Comparison of ENCODE assay signal across 23 cellular contexts in the genomic region with DNA sequence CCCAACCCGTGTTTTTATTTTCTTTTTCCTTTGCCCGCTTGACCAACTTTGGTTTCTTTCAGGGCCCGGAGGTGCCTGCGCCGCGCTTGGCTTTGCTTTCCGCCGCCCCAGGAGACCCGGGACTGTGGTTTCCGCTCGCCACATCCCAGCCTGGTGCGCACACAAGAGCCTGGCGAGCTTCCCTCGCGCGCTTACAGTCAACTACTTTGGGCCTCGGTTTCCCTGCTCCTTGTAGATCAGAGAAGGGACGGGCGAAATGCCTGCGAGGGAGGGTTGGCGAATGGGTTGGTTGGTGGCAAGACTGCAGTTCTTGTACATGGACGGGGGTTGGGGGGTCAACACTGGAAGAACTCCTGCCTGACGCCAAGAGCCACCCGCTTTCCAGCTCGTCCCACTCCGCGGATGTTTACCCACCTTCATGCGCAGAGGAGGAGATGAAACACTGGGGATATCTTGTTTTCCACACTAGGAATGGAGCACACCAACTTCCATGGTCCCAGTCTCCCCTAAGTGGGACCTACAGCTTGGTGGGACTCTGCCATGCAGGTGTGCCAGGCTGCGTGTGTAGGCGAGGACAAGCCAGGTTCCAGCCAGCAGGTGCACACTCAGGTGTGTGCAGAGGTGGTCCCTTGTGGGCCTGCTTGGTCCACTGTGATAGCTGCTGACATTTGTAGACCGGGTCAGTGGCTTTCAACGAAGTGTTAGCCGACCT. TPM values are rescaled to one million over a fixed set of nuclear protein-coding genes. Genes with fewer than 3 reads are reported as not detected.
DNase-seq lines count a peak whose midpoint lies in the region; ATAC-seq and TF ChIP-seq lines count a peak whose summit lies in the region.
"Had no signal": no experiment of that assay in that cellular context is flagged by ENCODE, and none has a peak within 500 bp of the region (broad histone marks: within the 10 kb centered on the region; RNA-seq: fewer than 3 reads in every experiment).

No MANE protein-coding gene starts in this region.

- H3K4me3 Mint-ChIP-seq in endodermal cell: peak overlapping the region; percentile 51
- peak overlapping the region; percentile 60 to 79 (median 63) for H3K4me3 Mint-ChIP-seq in nephron
- H3K4me3 Mint-ChIP-seq: activated naive CD8-positive, alpha-beta T cell treated with anti-CD3 and anti-CD28 coated beads, Interleukin-2, amount 10 ng/mL, durations not matched to agents 7 days and 5 days; activated T-helper 1 cell treated with anti-CD3 and anti-CD28 coated beads, Interleukin-12 subunit alpha, Interleukin-12 subunit beta, Interleukin-2, Interleukin-4 antibody, amounts not matched to agents 30 ng/mL and 10 ng/mL and 1 ng/mL, durations not matched to agents 14 hours and 24 hours and 36 hours; dendritic cell treated with granulocyte-macrophage colony-stimulating factor and Interleukin-4, amounts not matched to agents 40 ng/mL and 50 ng/mL, for 4 days; HFFc6; immature natural killer cell had no signal

- TF ChIP-seq CTCF in cardiac muscle cell (IDR thresholded peaks at IDR 0.05; ENCODE audit: low read depth, low read length) (no peak), endodermal cell (conservative IDR thresholded peaks at IDR 0.05) (no peak), nephron (IDR thresholded peaks at IDR 0.05; ENCODE audit: unreplicated experiment in 3 of 3) (no peak)

- peaks cover 76% of the 10 kb centered on the region for H3K27me3 ChIP-seq in cardiac muscle cell
- H3K27me3 ChIP-seq in endodermal cell (ENCODE audit: control insufficient read depth, insufficient read depth, low read length, poor library complexity, severe bottlenecking): peaks cover 86% of the 10 kb centered on the region

- H3K27ac Mint-ChIP-seq in endodermal cell (no peak overlapping the region), nephron (peak overlapping the region in 2 of 3 experiments; percentile 5 to 77)
- H3K27ac Mint-ChIP-seq: activated naive CD8-positive, alpha-beta T cell treated with anti-CD3 and anti-CD28 coated beads, Interleukin-2, amount 10 ng/mL, durations not matched to agents 7 days and 5 days; activated T-helper 1 cell treated with anti-CD3 and anti-CD28 coated beads, Interleukin-12 subunit alpha, Interleukin-12 subunit beta, Interleukin-2, Interleukin-4 antibody, amounts not matched to agents 30 ng/mL and 10 ng/mL and 1 ng/mL, durations not matched to agents 14 hours and 24 hours and 36 hours; dendritic cell treated with granulocyte-macrophage colony-stimulating factor and Interleukin-4, amounts not matched to agents 40 ng/mL and 50 ng/mL, for 4 days; HFFc6; immature natural killer cell had no signal

- H3K9me3 Mint-ChIP-seq in endodermal cell (no peaks in the 10 kb centered on the region), nephron (no peaks in the 10 kb centered on the region)
- H3K9me3 Mint-ChIP-seq: activated naive CD8-positive, alpha-beta T cell treated with anti-CD3 and anti-CD28 coated beads, Interleukin-2, amount 10 ng/mL, durations not matched to agents 7 days and 5 days; activated T-helper 1 cell treated with anti-CD3 and anti-CD28 coated beads, Interleukin-12 subunit alpha, Interleukin-12 subunit beta, Interleukin-2, Interleukin-4 antibody, amounts not matched to agents 30 ng/mL and 10 ng/mL and 1 ng/mL, durations not matched to agents 14 hours and 24 hours and 36 hours; dendritic cell treated with granulocyte-macrophage colony-stimulating factor and Interleukin-4, amounts not matched to agents 40 ng/mL and 50 ng/mL, for 4 days; HFFc6 had no signal

- H3K36me3 Mint-ChIP-seq in endodermal cell (ENCODE audit: low read depth) (no peaks in the 10 kb centered on the region), nephron (ENCODE audit: low read depth) (no peaks in the 10 kb centered on the region)
- H3K36me3 Mint-ChIP-seq: activated naive CD8-positive, alpha-beta T cell treated with anti-CD3 and anti-CD28 coated beads, Interleukin-2, amount 10 ng/mL, durations not matched to agents 7 days and 5 days; immature natural killer cell had no signal

- H3K9me3 ChIP-seq in cardiac muscle cell (ENCODE audit: low read depth): no peaks in the 10 kb centered on the region
- H3K9me3 ChIP-seq in endodermal cell (ENCODE audit: control insufficient read depth, low read length): no peaks in the 10 kb centered on the region
- H3K9me3 ChIP-seq: upper lobe of left lung had no signal

- no peak for ATAC-seq in left ventricle myocardium superior
- no peak for ATAC-seq in esophagus mucosa

- H3K4me1 Mint-ChIP-seq in endodermal cell (peaks cover 66% of the 10 kb centered on the region), nephron (peaks cover 39% of the 10 kb centered on the region)
- H3K4me1 Mint-ChIP-seq: activated naive CD8-positive, alpha-beta T cell treated with anti-CD3 and anti-CD28 coated beads, Interleukin-2, amount 10 ng/mL, durations not matched to agents 7 days and 5 days; immature natural killer cell had no signal

- DNase-seq in cardiac muscle cell (ENCODE audit: low read depth in 1 of 2, low spot score in 1 of 2) (peak in 1 of 2 donors; percentile 41), left ventricle myocardium superior (no peak), endodermal cell (peak; percentile 78), NCI-H2029 treated with DMSO at 0.1 percent for 48 hours (lab: John Stamatoyannopoulos, UW) (no peak), NCI-H128 (lab: John Stamatoyannopoulos, UW; ENCODE audit: unreplicated experiment) (no peak)
- no peak for DNase-seq in activated CD4-positive, alpha-beta T cell treated with anti-CD3 and anti-CD28 coated beads, Interleukin-2, amount 50 U/mL, for 48 hours
- DNase-seq: activated CD4-positive, alpha-beta T cell treated with anti-CD3 and anti-CD28 coated beads for 1 hour; activated naive CD8-positive, alpha-beta T cell treated with anti-CD3 and anti-CD28 coated beads, Interleukin-2, amount 10 ng/mL, durations not matched to agents 7 days and 5 days; brain microvascular endothelial cell; head of caudate nucleus; HFFc6; immature natural killer cell; NCI-H2029; Right ventricle myocardium superior; stimulated activated CD4-positive, alpha-beta T cell treated with anti-CD3 and anti-CD28 coated beads, Interleukin-12 subunit alpha, Interleukin-12 subunit beta, amount 100 ng/mL, for 4 hours; stomach had no signal

- H3K4me3 ChIP-seq in cardiac muscle cell (peak overlapping the region; percentile 4), endodermal cell (ENCODE audit: low read length) (peak overlapping the region; percentile 65)
- H3K4me3 ChIP-seq: stomach, upper lobe of left lung had no signal

- H3K4me1 ChIP-seq in cardiac muscle cell (ENCODE audit: low read depth) (peaks cover 16% of the 10 kb centered on the region), endodermal cell (ENCODE audit: control insufficient read depth, insufficient read depth, low read length) (peaks cover 14% of the 10 kb centered on the region)

- H3K36me3 ChIP-seq in cardiac muscle cell (no peaks in the 10 kb centered on the region), endodermal cell (ENCODE audit: control insufficient read depth, insufficient read depth, low read length) (no peaks in the 10 kb centered on the region)
- H3K36me3 ChIP-seq: brain microvascular endothelial cell, stomach, upper lobe of left lung had no signal

- WGBS in endodermal cell (ENCODE audit: insufficient coverage in 1 of 2, insufficient read length in 1 of 2), 2 experiments: 6 to 7% methylated on average over 13 to 33 of the region's 33 CpGs

- peaks cover 84% of the 10 kb centered on the region for H3K27me3 Mint-ChIP-seq in endodermal cell (ENCODE audit: insufficient read depth)
- H3K27me3 Mint-ChIP-seq in nephron (ENCODE audit: low read depth): peaks cover 89% of the 10 kb centered on the region

- H3K9ac ChIP-seq in endodermal cell (ENCODE audit: extremely low read depth, low read length, poor library complexity, severe bottlenecking): no peak overlapping the region
- H3K9ac ChIP-seq: KMS-11 had no signal

- intact Hi-C loops in left ventricle myocardium superior (cut with micrococcal nuclease): no loop called here

- H3K27ac ChIP-seq in cardiac muscle cell: no peak overlapping the region
- H3K27ac ChIP-seq in endodermal cell (ENCODE audit: low read depth, low read length): no peak overlapping the region
- H3K27ac ChIP-seq: brain microvascular endothelial cell, KMS-11, stomach, upper lobe of left lung had no signal

RNA-seq across cellular contexts. Expression of gene TBX3, which starts 16.6 kb away (rescaled TPM):
- total RNA-seq in cardiac muscle cell (69.4 and 87.5 TPM in 2 replicates), left ventricle myocardium superior (16.3 TPM), endodermal cell (10 to 100 TPM; 80.8 to 88.1 TPM), esophagus mucosa (2.4 TPM)
- polyA plus RNA-seq in cardiac muscle cell: 63.7 and 78.3 TPM in 2 replicates
- 5.5 TPM for polyA plus RNA-seq in endodermal cell (2013, experiment 1 of 2)
- polyA plus RNA-seq in endodermal cell (2013, experiment 2 of 2): 5.9 TPM
- total RNA-seq: activated CD8-positive, alpha-beta memory T cell treated with anti-CD3 and anti-CD28 coated beads for 36 hours; activated naive CD8-positive, alpha-beta T cell treated with anti-CD3 and anti-CD28 coated beads, Interleukin-2, amount 10 ng/mL, durations not matched to agents 7 days and 5 days; activated T-helper 1 cell treated with anti-CD3 and anti-CD28 coated beads, Interleukin-12 subunit alpha, Interleukin-12 subunit beta, Interleukin-2, Interleukin-4 antibody, amounts not matched to agents 30 ng/mL and 10 ng/mL and 1 ng/mL, durations not matched to agents 14 hours and 24 hours and 36 hours had no signal
- polyA plus RNA-seq: immature natural killer cell had no signal
